1 cellular context compared by ENCODE assay signal in the genomic region with DNA sequence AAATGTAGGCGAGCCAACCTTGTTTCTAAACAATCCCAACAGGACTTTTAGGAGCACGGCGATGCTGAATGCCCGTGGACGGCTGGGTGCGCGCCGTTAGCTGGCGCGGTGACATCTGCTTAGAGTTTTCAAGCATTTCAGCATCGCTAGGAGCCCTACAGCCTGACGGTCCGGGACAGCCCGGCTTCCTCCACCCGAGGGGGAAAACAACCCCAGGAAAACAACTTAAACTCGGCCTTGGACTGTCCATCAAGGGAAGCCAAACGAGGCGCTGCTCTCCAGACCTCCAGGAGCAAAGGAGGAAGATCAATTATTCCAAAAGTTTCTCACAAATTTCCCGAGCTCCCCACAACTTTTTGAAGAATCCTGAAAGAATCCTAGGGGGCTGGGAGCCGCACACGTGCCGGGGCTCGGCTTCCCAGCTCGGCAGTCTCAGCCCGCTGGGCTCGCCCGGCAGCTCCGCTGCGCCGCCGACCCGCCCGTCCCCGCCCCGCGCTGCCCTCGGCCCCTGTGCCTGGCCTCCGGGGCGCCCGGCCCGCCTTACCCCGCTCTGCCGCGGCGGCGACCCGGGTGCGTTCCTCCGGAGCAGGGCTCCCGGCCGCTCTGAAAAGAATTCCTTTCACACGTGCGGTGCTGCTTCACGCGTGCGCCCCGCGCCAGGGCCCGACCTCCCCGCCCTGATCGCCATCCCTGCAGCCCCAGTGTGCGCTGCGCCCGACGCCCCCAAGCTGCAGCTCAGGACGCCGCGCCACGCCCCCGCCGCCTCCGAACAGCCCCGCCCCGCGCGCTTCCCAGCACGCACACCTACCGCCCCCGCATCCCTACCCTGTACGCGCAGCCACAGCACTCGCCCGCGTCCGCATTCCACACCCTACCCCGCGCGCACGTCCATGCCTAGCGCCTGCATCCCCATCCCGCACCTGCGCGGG.
TF ChIP-seq lines count a peak whose summit lies in the region.

A gene (minus strand): TSS at position 707 of the 929 bp plus-strand sequence. CDS start 17,764 bp downstream, outside the sequence.

TF ChIP-seq in HEK293, 187 proteins besides CTCF, POLR2A, EP300 and RAD21 (continued from another document and continues in another):
- TF ChIP-seq, protein P1, sequence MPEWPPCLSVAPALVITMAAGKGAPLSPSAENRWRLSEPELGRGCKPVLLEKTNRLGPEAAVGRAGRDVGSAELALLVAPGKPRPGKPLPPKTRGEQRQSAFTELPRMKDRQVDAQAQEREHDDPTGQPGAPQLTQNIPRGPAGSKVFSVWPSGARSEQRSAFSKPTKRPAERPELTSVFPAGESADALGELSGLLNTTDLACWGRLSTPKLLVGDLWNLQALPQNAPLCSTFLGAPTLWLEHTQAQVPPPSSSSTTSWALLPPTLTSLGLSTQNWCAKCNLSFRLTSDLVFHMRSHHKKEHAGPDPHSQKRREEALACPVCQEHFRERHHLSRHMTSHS (tag by site-specific recombination; IDR thresholded peaks at IDR 0.05), result no peak
- TF ChIP-seq, protein P2, sequence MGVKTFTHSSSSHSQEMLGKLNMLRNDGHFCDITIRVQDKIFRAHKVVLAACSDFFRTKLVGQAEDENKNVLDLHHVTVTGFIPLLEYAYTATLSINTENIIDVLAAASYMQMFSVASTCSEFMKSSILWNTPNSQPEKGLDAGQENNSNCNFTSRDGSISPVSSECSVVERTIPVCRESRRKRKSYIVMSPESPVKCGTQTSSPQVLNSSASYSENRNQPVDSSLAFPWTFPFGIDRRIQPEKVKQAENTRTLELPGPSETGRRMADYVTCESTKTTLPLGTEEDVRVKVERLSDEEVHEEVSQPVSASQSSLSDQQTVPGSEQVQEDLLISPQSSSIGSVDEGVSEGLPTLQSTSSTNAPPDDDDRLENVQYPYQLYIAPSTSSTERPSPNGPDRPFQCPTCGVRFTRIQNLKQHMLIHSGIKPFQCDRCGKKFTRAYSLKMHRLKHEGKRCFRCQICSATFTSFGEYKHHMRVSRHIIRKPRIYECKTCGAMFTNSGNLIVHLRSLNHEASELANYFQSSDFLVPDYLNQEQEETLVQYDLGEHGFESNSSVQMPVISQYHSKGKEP (tag by site-specific recombination; IDR thresholded peaks at IDR 0.05), result no peak
- TF ChIP-seq ZIC2 (tag by site-specific recombination; IDR thresholded peaks at IDR 0.05) (peak; percentile 10; the same call in 1 of the 2 replicates), ZNF311 (tag by site-specific recombination; IDR thresholded peaks at IDR 0.05; ENCODE audit: borderline replicate concordance) (no peak), ZNF394 (tag by site-specific recombination; IDR thresholded peaks at IDR 0.05; ENCODE audit: borderline replicate concordance) (no peak), ZNF23 (tag by site-specific recombination; IDR thresholded peaks at IDR 0.05; ENCODE audit: borderline replicate concordance) (no peak), GLIS2 (tag by site-specific recombination; IDR thresholded peaks at IDR 0.05) (peak; percentile 66; the same call in 1 of the 2 replicates), RBAK (tag by site-specific recombination; IDR thresholded peaks at IDR 0.05) (no peak), ZNF37A (tag by site-specific recombination; IDR thresholded peaks at IDR 0.05) (no peak), ZNF138 (tag by site-specific recombination; IDR thresholded peaks at IDR 0.05; ENCODE audit: borderline replicate concordance) (no peak), ZNF501 (tag by site-specific recombination; IDR thresholded peaks at IDR 0.05) (no peak), ZNF416 (tag by site-specific recombination; IDR thresholded peaks at IDR 0.05) (no peak), ZSCAN16 (tag by site-specific recombination; IDR thresholded peaks at IDR 0.05) (no peak), ZNF423 (tag by site-specific recombination; IDR thresholded peaks at IDR 0.05) (no peak), ZNF626 (tag by site-specific recombination; IDR thresholded peaks at IDR 0.05) (no peak), ZNF76 (tag by site-specific recombination; IDR thresholded peaks at IDR 0.05; ENCODE audit: borderline replicate concordance, low read depth) (peak; percentile 49; the same call in 1 of the 2 replicates), TCF7L2 (IDR thresholded peaks at IDR 0.05; ENCODE audit: borderline replicate concordance, low read depth, low read length) (no peak), ZNF610 (tag by site-specific recombination; IDR thresholded peaks at IDR 0.05; ENCODE audit: borderline replicate concordance) (no peak), TRIM28 (IDR thresholded peaks at IDR 0.05; ENCODE audit: borderline replicate concordance, low read length) (no peak), HOXC10 (CRISPR knock-in tag; IDR thresholded peaks at IDR 0.05) (no peak), ZNF654 (tag by site-specific recombination; IDR thresholded peaks at IDR 0.05; ENCODE audit: low read depth) (no peak), KLF7 (tag by site-specific recombination; IDR thresholded peaks at IDR 0.05; ENCODE audit: borderline replicate concordance) (no peak), MEIS1 (CRISPR knock-in tag; IDR thresholded peaks at IDR 0.05; ENCODE audit: borderline replicate concordance) (no peak), ZNF19 (tag by site-specific recombination; IDR thresholded peaks at IDR 0.05; ENCODE audit: low read depth) (no peak), ZNF121 (tag by site-specific recombination; IDR thresholded peaks at IDR 0.05) (no peak), ZNF473 (tag by site-specific recombination; IDR thresholded peaks at IDR 0.05) (no peak), ZNF664 (tag by site-specific recombination; IDR thresholded peaks at IDR 0.05) (no peak), ZNF426 (tag by site-specific recombination; IDR thresholded peaks at IDR 0.05) (no peak), ZNF747 (tag by site-specific recombination; IDR thresholded peaks at IDR 0.05) (no peak), ZNF843 (tag by site-specific recombination; IDR thresholded peaks at IDR 0.05) (no peak), HOXA7 (CRISPR knock-in tag; IDR thresholded peaks at IDR 0.05; ENCODE audit: borderline replicate concordance) (no peak)
- TF ChIP-seq, protein P3, sequence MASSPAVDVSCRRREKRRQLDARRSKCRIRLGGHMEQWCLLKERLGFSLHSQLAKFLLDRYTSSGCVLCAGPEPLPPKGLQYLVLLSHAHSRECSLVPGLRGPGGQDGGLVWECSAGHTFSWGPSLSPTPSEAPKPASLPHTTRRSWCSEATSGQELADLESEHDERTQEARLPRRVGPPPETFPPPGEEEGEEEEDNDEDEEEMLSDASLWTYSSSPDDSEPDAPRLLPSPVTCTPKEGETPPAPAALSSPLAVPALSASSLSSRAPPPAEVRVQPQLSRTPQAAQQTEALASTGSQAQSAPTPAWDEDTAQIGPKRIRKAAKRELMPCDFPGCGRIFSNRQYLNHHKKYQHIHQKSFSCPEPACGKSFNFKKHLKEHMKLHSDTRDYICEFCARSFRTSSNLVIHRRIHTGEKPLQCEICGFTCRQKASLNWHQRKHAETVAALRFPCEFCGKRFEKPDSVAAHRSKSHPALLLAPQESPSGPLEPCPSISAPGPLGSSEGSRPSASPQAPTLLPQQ (tag by site-specific recombination; IDR thresholded peaks at IDR 0.05), result no peak
- TF ChIP-seq, protein P4, sequence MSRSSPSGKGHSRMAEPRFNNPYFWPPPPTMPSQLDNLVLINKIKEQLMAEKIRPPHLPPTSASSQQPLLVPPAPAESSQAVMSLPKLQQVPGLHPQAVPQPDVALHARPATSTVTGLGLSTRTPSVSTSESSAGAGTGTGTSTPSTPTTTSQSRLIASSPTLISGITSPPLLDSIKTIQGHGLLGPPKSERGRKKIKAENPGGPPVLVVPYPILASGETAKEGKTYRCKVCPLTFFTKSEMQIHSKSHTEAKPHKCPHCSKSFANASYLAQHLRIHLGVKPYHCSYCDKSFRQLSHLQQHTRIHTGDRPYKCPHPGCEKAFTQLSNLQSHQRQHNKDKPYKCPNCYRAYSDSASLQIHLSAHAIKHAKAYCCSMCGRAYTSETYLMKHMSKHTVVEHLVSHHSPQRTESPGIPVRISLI (tag by site-specific recombination; IDR thresholded peaks at IDR 0.05), result no peak
- TF ChIP-seq, protein P5, sequence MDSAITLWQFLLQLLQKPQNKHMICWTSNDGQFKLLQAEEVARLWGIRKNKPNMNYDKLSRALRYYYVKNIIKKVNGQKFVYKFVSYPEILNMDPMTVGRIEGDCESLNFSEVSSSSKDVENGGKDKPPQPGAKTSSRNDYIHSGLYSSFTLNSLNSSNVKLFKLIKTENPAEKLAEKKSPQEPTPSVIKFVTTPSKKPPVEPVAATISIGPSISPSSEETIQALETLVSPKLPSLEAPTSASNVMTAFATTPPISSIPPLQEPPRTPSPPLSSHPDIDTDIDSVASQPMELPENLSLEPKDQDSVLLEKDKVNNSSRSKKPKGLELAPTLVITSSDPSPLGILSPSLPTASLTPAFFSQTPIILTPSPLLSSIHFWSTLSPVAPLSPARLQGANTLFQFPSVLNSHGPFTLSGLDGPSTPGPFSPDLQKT (IDR thresholded peaks at IDR 0.05; ENCODE audit: borderline replicate concordance, low read depth, low read length), result no peak
- TF ChIP-seq, protein P6, sequence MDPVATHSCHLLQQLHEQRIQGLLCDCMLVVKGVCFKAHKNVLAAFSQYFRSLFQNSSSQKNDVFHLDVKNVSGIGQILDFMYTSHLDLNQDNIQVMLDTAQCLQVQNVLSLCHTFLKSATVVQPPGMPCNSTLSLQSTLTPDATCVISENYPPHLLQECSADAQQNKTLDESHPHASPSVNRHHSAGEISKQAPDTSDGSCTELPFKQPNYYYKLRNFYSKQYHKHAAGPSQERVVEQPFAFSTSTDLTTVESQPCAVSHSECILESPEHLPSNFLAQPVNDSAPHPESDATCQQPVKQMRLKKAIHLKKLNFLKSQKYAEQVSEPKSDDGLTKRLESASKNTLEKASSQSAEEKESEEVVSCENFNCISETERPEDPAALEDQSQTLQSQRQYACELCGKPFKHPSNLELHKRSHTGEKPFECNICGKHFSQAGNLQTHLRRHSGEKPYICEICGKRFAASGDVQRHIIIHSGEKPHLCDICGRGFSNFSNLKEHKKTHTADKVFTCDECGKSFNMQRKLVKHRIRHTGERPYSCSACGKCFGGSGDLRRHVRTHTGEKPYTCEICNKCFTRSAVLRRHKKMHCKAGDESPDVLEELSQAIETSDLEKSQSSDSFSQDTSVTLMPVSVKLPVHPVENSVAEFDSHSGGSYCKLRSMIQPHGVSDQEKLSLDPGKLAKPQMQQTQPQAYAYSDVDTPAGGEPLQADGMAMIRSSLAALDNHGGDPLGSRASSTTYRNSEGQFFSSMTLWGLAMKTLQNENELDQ (tag by site-specific recombination; IDR thresholded peaks at IDR 0.05; ENCODE audit: low read depth), result no peak
- TF ChIP-seq, protein P7, sequence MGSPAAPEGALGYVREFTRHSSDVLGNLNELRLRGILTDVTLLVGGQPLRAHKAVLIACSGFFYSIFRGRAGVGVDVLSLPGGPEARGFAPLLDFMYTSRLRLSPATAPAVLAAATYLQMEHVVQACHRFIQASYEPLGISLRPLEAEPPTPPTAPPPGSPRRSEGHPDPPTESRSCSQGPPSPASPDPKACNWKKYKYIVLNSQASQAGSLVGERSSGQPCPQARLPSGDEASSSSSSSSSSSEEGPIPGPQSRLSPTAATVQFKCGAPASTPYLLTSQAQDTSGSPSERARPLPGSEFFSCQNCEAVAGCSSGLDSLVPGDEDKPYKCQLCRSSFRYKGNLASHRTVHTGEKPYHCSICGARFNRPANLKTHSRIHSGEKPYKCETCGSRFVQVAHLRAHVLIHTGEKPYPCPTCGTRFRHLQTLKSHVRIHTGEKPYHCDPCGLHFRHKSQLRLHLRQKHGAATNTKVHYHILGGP (tag by site-specific recombination; IDR thresholded peaks at IDR 0.05), result no peak
- TF ChIP-seq, protein P8, sequence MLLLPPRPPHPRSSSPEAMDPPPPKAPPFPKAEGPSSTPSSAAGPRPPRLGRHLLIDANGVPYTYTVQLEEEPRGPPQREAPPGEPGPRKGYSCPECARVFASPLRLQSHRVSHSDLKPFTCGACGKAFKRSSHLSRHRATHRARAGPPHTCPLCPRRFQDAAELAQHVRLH (tag by site-specific recombination; IDR thresholded peaks at IDR 0.05), result 0 out of 2 replicates have a peak, but pooled peaks have one; percentile 18
- TF ChIP-seq, protein P9, sequence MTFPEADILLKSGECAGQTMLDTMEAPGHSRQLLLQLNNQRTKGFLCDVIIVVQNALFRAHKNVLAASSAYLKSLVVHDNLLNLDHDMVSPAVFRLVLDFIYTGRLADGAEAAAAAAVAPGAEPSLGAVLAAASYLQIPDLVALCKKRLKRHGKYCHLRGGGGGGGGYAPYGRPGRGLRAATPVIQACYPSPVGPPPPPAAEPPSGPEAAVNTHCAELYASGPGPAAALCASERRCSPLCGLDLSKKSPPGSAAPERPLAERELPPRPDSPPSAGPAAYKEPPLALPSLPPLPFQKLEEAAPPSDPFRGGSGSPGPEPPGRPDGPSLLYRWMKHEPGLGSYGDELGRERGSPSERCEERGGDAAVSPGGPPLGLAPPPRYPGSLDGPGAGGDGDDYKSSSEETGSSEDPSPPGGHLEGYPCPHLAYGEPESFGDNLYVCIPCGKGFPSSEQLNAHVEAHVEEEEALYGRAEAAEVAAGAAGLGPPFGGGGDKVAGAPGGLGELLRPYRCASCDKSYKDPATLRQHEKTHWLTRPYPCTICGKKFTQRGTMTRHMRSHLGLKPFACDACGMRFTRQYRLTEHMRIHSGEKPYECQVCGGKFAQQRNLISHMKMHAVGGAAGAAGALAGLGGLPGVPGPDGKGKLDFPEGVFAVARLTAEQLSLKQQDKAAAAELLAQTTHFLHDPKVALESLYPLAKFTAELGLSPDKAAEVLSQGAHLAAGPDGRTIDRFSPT (tag by site-specific recombination; IDR thresholded peaks at IDR 0.05), result no peak
- TF ChIP-seq, protein P10, sequence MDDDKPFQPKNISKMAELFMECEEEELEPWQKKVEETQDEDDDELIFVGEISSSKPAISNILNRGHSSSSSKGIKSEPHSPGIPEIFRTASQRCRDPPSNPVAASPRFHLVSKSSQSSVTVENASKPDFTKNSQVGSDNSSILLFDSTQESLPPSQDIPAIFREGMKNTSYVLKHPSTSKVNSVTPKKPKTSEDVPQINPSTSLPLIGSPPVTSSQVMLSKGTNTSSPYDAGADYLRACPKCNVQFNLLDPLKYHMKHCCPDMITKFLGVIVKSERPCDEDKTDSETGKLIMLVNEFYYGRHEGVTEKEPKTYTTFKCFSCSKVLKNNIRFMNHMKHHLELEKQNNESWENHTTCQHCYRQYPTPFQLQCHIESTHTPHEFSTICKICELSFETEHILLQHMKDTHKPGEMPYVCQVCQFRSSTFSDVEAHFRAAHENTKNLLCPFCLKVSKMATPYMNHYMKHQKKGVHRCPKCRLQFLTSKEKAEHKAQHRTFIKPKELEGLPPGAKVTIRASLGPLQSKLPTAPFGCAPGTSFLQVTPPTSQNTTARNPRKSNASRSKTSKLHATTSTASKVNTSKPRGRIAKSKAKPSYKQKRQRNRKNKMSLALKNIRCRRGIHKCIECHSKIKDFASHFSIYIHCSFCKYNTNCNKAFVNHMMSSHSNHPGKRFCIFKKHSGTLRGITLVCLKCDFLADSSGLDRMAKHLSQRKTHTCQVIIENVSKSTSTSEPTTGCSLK (tag by site-specific recombination; IDR thresholded peaks at IDR 0.05), result no peak
